In the genomic region with DNA sequence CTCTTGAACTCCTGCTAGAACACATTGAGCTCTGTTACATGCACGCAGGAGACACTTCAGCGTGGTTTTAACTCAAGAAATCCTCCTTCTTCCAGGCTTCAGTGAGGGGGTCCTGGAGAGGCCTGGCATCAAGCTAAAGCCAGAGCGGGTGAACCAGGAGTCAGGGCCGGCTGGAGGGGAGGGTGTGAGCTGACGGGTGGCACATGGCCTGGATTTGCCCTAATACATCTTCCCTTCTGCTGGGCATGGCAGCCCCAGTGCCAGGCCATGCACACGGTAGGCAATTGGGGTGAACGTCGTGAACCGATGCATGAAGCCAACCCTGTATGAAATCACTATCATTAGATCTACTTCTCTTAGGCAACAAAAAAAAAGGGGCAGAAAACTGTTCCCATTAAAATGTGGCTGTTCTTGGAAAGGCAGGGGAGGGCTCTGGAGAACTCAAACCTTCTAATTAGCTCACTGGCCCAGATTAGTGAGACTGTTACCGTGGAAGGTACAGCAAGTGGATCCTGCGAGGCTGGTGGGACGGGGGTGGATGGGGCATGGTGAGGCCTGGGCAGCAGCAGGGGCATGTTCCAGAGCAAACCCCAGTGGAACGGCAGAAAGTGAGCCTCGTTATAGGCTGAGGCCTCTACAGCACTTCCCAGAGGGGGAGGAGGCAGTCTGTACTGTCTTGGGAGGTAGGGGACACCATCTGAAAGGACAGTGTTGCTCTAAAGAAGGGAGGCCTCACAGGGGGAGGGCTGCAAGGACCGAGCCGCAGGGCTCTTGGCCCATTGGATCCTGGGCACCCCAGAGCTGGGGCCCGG, we compare ENCODE assay signal across 29 cellular contexts. TPM values are rescaled to one million over a fixed set of nuclear protein-coding genes. Genes with fewer than 3 reads are reported as not detected.
DNase-seq lines count a peak whose midpoint lies in the region; ATAC-seq and TF ChIP-seq lines count a peak whose summit lies in the region.
"Had no signal": no experiment of that assay in that cellular context is flagged by ENCODE, and none has a peak within 500 bp of the region (broad histone marks: within the 10 kb centered on the region; RNA-seq: fewer than 3 reads in every experiment).

No MANE protein-coding gene starts in this region.

- H4K91ac ChIP-seq in H9 (ENCODE audit: insufficient read length, low read depth, low read length) (no peak overlapping the region), trophoblast cell (ENCODE audit: low read depth, low read length) (no peak overlapping the region)

- no peak overlapping the region for H3K9ac ChIP-seq in H9 (ENCODE audit: extremely low read depth, insufficient read length, low read length)
- H3K9ac ChIP-seq in trophoblast cell (ENCODE audit: low read length), result no peak overlapping the region

- H3K27ac Mint-ChIP-seq in H9, result peak overlapping the region in 1 of 3 experiments; percentile 73; a peak in 1 of 7 replicates
- H3K27ac Mint-ChIP-seq: activated B cell treated with CpG ODN at 0.5 μM for 24 hours had no signal

- peaks cover 5 to 11% of the 10 kb centered on the region in 2 experiments for H3K4me1 Mint-ChIP-seq in H9
- H3K4me1 Mint-ChIP-seq: activated B cell treated with CpG ODN at 0.5 μM for 24 hours had no signal

- H3K27me3 Mint-ChIP-seq in H9 (ENCODE audit: low read depth), result no peaks in the 10 kb centered on the region
- H3K27me3 Mint-ChIP-seq: activated B cell treated with CpG ODN at 0.5 μM for 24 hours had no signal

- H4K20me1 ChIP-seq in H9 (ENCODE audit: control insufficient read depth, insufficient read depth, insufficient read length), result no peaks in the 10 kb centered on the region

- H3K56ac ChIP-seq in H9 (ENCODE audit: insufficient read length, low read depth, low read length), result no peak overlapping the region

- no peaks in the 10 kb centered on the region for H3K79me2 ChIP-seq in H9 (ENCODE audit: insufficient read depth, low read length)
- H3K79me2 ChIP-seq in trophoblast cell (ENCODE audit: control insufficient read depth, insufficient read depth, low read length, poor library complexity), result no peaks in the 10 kb centered on the region

- H4K8ac ChIP-seq in H9 (replicated peaks; ENCODE audit: insufficient read length, low read depth, low read length), result no peak overlapping the region
- H4K8ac ChIP-seq in trophoblast cell (ENCODE audit: low read depth, low read length), result no peak overlapping the region

- no peak overlapping the region for H3T11ph ChIP-seq in H9 (ENCODE audit: low read length)

- H3K4ac ChIP-seq in H9 (ENCODE audit: low read depth, low read length) (no peak overlapping the region), trophoblast cell (ENCODE audit: low read depth, low read length) (no peak overlapping the region)

- TF ChIP-seq POLR2A in spleen (IDR thresholded peaks at IDR 0.05), result no peak

- H2BK15ac ChIP-seq in H9 (ENCODE audit: low read depth, low read length), result no peak overlapping the region

- no peak overlapping the region; the same call in 1 of the 2 replicates for H3K14ac ChIP-seq in H9 (ENCODE audit: insufficient read depth, low read length)
- no peak overlapping the region for H3K14ac ChIP-seq in trophoblast cell (ENCODE audit: low read length)

- H2BK20ac ChIP-seq in H9 (ENCODE audit: low read depth, low read length, poor library complexity, severe bottlenecking), result no peak overlapping the region

- H3K9me3 Mint-ChIP-seq in H9, result no peaks in the 10 kb centered on the region
- H3K9me3 Mint-ChIP-seq: activated B cell treated with CpG ODN at 0.5 μM for 24 hours had no signal

- H3K23ac ChIP-seq in H9 (ENCODE audit: insufficient read length, low read depth, low read length), result no peak overlapping the region
- no peak overlapping the region for H3K23ac ChIP-seq in trophoblast cell (ENCODE audit: low read length)

- H3K27ac ChIP-seq in H9 (ENCODE audit: insufficient read length, low read depth, low read length) (no peak overlapping the region), RWPE2 (ENCODE audit: poor library complexity, severe bottlenecking) (no peak overlapping the region), dorsolateral prefrontal cortex (peak overlapping the region in 34 of 59 donors; percentile 0 to 72 (median 48)), spleen (no peak overlapping the region), trophoblast cell (ENCODE audit: low read depth, low read length) (no peak overlapping the region)
- H3K27ac ChIP-seq: C4-2B, epithelial cell of prostate, prostate gland, right lobe of liver, SJCRH30, transverse colon had no signal

- H4K5ac ChIP-seq in H9 (ENCODE audit: insufficient read length, low read depth, low read length), result no peak overlapping the region

- H2BK5ac ChIP-seq in H9 (ENCODE audit: insufficient read length, low read length) (no peak overlapping the region), trophoblast cell (ENCODE audit: low read depth, low read length, poor library complexity) (no peak overlapping the region)

- ATAC-seq in RWPE2 (ENCODE audit: low read depth) (no peak), GM21381 (IDR thresholded peaks at IDR 0.05; ENCODE audit: unreplicated experiment) (no peak)
- ATAC-seq: left lobe of liver, right lobe of liver had no signal

- H4K12ac ChIP-seq in trophoblast cell (ENCODE audit: low read depth, low read length), result no peak overlapping the region

- H3K79me1 ChIP-seq in H9 (ENCODE audit: insufficient read depth, low read depth, low read length, poor library complexity, severe bottlenecking) (no peaks in the 10 kb centered on the region), trophoblast cell (ENCODE audit: low read length) (no peaks in the 10 kb centered on the region)

- H2BK12ac ChIP-seq in H9 (ENCODE audit: insufficient read length, low read depth, low read length) (no peak overlapping the region), trophoblast cell (ENCODE audit: low read length) (no peak overlapping the region)

- no peaks in the 10 kb centered on the region for H3K4me1 ChIP-seq in H9 (ENCODE audit: insufficient read depth, low read length)
- H3K4me1 ChIP-seq in RWPE2 (ENCODE audit: insufficient read depth, poor library complexity, severe bottlenecking), result peaks cover 15% of the 10 kb centered on the region
- peaks cover 0 to 6% (median 2%) of the 10 kb centered on the region in 6 donors for H3K4me1 ChIP-seq in spleen
- H3K4me1 ChIP-seq in trophoblast cell (ENCODE audit: control insufficient read depth in 1 of 2, insufficient read depth in 2 of 2, low read length in 2 of 2), result no peaks in the 10 kb centered on the region
- H3K4me1 ChIP-seq: Caco-2, prostate gland, right lobe of liver, SJCRH30 had no signal

- H3K18ac ChIP-seq in H9 (ENCODE audit: insufficient read length, low read depth, low read length) (no peak overlapping the region), trophoblast cell (ENCODE audit: low read length) (no peak overlapping the region)

- intact Hi-C loops in dorsolateral prefrontal cortex (cut with DNase I) (no loop called here), spleen (cut with DNase I; ENCODE audit: low total_unique reads) (loop anchor here (5.0 to 10.0 kb wide), 2 partner anchors 87 to 221 kb away; no protein-coding TSS in a partner anchor)

- H2AK5ac ChIP-seq in H9 (ENCODE audit: insufficient read length, low read length) (no peak overlapping the region), trophoblast cell (ENCODE audit: low read length) (no peak overlapping the region)

- H3K27me3 ChIP-seq in H9 (ENCODE audit: insufficient read depth, low read length) (no peaks in the 10 kb centered on the region), RWPE2 (ENCODE audit: insufficient read depth, poor library complexity, severe bottlenecking) (no peaks in the 10 kb centered on the region), dorsolateral prefrontal cortex (no peaks in the 10 kb centered on the region), spleen (replicated peaks in 1 of 7) (no peaks in the 10 kb centered on the region), trophoblast cell (ENCODE audit: insufficient read depth, low read length) (no peaks in the 10 kb centered on the region)
- H3K27me3 ChIP-seq: right lobe of liver, transverse colon had no signal

- DNase-seq in H9 (peak; percentile 5), RWPE2 (ENCODE audit: low spot score) (peak; percentile 37), dorsolateral prefrontal cortex (peak in 3 of 10 donors; percentile 17 to 33 (median 25)), spleen (peak; percentile 17), T1000 (lab: John Stamatoyannopoulos, UW) (no peak), trophoblast cell (no peak)
- DNase-seq: activated B cell treated with CpG ODN at 0.5 μM for 24 hours; activated T-cell treated with anti-CD3 and anti-CD28 coated beads, Interleukin-2, amount 50 U/mL, for 48 hours; Caco-2; cerebellar nuclear complex; DMS53; hippocampal formation; mesendoderm; NCI-H1436 treated with DMSO at 0.1 percent for 48 hours; NCI-H446; NCI-H774; right lobe of liver; SJCRH30; stimulated activated CD4-positive, alpha-beta T cell treated with anti-CD3 and anti-CD28 coated beads, Interleukin-12 subunit alpha, Interleukin-12 subunit beta, amount 100 ng/mL, for 4 hours; stimulated activated CD4-positive, alpha-beta T cell treated with anti-CD3 and anti-CD28 coated beads, Interleukin-4, amount 100 ng/mL, for 1 hour; SW 1271; transverse colon had no signal

- H2BK120ac ChIP-seq in H9 (ENCODE audit: low read depth, low read length, poor library complexity, severe bottlenecking) (no peak overlapping the region), trophoblast cell (ENCODE audit: insufficient read depth, low read length, poor library complexity) (no peak overlapping the region)

- H3K4me3 ChIP-seq in RWPE2 (ENCODE audit: severe bottlenecking) (no peak overlapping the region), dorsolateral prefrontal cortex (no peak overlapping the region), spleen (no peak overlapping the region), trophoblast cell (ENCODE audit: low read depth, low read length) (no peak overlapping the region)
- H3K4me3 ChIP-seq: prostate gland, right lobe of liver, SJCRH30, transverse colon had no signal

- no peaks in the 10 kb centered on the region for H3K23me2 ChIP-seq in H9 (ENCODE audit: insufficient read length, low read depth, low read length, poor library complexity, severe bottlenecking)

- H3K36me3 ChIP-seq in RWPE2 (ENCODE audit: low read depth) (no peaks in the 10 kb centered on the region), spleen (peaks cover 0 to 67% (median 14%) of the 10 kb centered on the region in 6 donors), trophoblast cell (ENCODE audit: control insufficient read depth in 1 of 2, insufficient read depth in 2 of 2, low read length in 2 of 2) (peaks cover 18 to 32% of the 10 kb centered on the region in 2 experiments)
- H3K36me3 ChIP-seq: prostate gland, right lobe of liver, SJCRH30, transverse colon had no signal

- H3K4me2 ChIP-seq in H9 (ENCODE audit: insufficient read depth, insufficient read length, low read length) (no peak overlapping the region), trophoblast cell (ENCODE audit: low read length) (no peak overlapping the region)

- H2AFZ ChIP-seq in H9 (ENCODE audit: low read length) (no peak overlapping the region), trophoblast cell (ENCODE audit: insufficient read depth, low read length, poor library complexity) (no peak overlapping the region)

- H3K9me3 ChIP-seq in H9 (ENCODE audit: control insufficient read depth, low read depth, low read length) (no peaks in the 10 kb centered on the region), RWPE2 (ENCODE audit: severe bottlenecking) (no peaks in the 10 kb centered on the region), spleen (no peaks in the 10 kb centered on the region), trophoblast cell (ENCODE audit: insufficient read depth, low read depth, low read length) (peaks cover 2% of the 10 kb centered on the region)
- H3K9me3 ChIP-seq: Caco-2, prostate gland, right lobe of liver, SJCRH30, transverse colon had no signal

- peaks cover 9 to 46% (median 34%) of the 10 kb centered on the region in 3 experiments; a peak in 6 of 7 replicates for H3K36me3 Mint-ChIP-seq in H9 (ENCODE audit: insufficient read depth in 1 of 3, low read depth in 3 of 3)

- TF ChIP-seq CTCF in H9 (conservative IDR thresholded peaks at IDR 0.05) (no peak), RWPE2 (IDR thresholded peaks at IDR 0.05; ENCODE audit: poor library complexity, severe bottlenecking) (no peak), dorsolateral prefrontal cortex (IDR thresholded peaks at IDR 0.05 in 54 of 56, conservative IDR thresholded peaks at IDR 0.05 in 2 of 56; ENCODE audit: low read depth in 1 of 56, partially characterized antibody in 56 of 56) (no peak), spleen (IDR thresholded peaks at IDR 0.05 in 8 of 11, conservative IDR thresholded peaks at IDR 0.05 in 3 of 11) (no peak)

- no peak overlapping the region; a peak in 1 of 5 replicates for H3K4me3 Mint-ChIP-seq in H9
- H3K4me3 Mint-ChIP-seq: activated B cell treated with CpG ODN at 0.5 μM for 24 hours had no signal

- WGBS in H9 (ENCODE audit: extremely low coverage, insufficient read length, low lambda C conversion rate), result no CpG with 5 or more reads among the region's 17 CpGs
- 89 to 97% (median 94%) methylated on average over 17 of the region's 17 CpGs for WGBS in spleen, 5 donors
- no CpG with 5 or more reads among the region's 17 CpGs for WGBS in trophoblast cell (ENCODE audit: extremely low coverage, insufficient coverage, insufficient read length)

RNA-seq across cellular contexts. Expression of a gene that starts 10.6 kb away (rescaled TPM):
- 40.7 and 43.4 TPM in 2 replicates for total RNA-seq in H9 (2021)
- 10 to 100 TPM; 29.3 to 64.1 (median 43.9) TPM for total RNA-seq in dorsolateral prefrontal cortex
- total RNA-seq in spleen, result 10 to 100 TPM; 12.4 to 35.4 (median 25.6) TPM
- 10 to 100 TPM; 17.5 to 23.4 (median 20.1) TPM for polyA plus RNA-seq in spleen
- polyA plus RNA-seq in trophoblast cell (2013), result 23.9 and 24.7 TPM in 2 replicates

RNA-seq across cellular contexts. Expression of a gene that starts 51.5 kb away (rescaled TPM):
- total RNA-seq in H9 (2021), result 2.7 and 3.0 TPM in 2 replicates
- total RNA-seq in dorsolateral prefrontal cortex, result 100 to 1,000 TPM in 5 of 120 experiments, 10 to 100 TPM in 111, 1 to 10 TPM in 4; 4.4 to 160 (median 40.4) TPM
- total RNA-seq in spleen, result 1 to 10 TPM in 2 of 7 donors, under 1 TPM in 3, not detected in 2; 0.91 to 3.2 (median 0.95) TPM
- 1 to 10 TPM in 2 of 3 donors, under 1 TPM in 1; 0.52 to 2.8 (median 1.0) TPM for polyA plus RNA-seq in spleen
- polyA plus RNA-seq in trophoblast cell (2013), result 0.11 and 0.40 TPM in 2 replicates
- total RNA-seq: activated B cell treated with CpG ODN at 0.5 μM for 24 hours, Caco-2, G401, LHCN-M2 had no signal

Comparison
In these comparisons a context has a peak if more than half of its experiments do, and no peak if none do; other contexts are left out.
1. DNase-seq: peak in H9 (single experiment), RWPE2 (single experiment) and spleen (single experiment); none in T1000 (single experiment) and trophoblast cell (0 of 2).
2. H3K27ac ChIP-seq: peak in dorsolateral prefrontal cortex (34 of 59); none in H9 (single experiment), RWPE2 (single experiment), spleen (0 of 8) and trophoblast cell (single experiment).